ENCODE assay signal across 12 cellular contexts in the genomic region with DNA sequence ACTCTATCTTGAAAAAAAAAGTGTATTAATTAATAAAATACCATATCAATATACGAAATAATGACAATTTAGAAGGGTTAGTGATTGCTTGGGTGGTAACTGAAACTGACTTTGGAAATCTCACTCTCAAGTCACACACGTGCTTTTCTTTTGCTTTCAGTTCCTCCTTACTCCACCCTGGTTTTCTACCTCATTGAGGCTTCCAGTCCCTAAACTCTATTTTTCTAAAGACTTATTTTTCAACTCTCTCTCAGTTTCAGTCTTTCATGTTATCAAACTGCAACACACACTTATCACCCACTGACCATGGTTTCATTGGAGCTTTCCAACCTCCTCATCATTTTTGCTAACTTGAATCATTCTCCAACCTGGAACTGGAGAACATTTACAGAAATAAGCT. TPM values are rescaled to one million over a fixed set of nuclear protein-coding genes. Genes with fewer than 3 reads are reported as not detected.
A peak's percentile ranks its signal among the peaks of the same experiment; 100 is the strongest.
DNase-seq lines count a peak whose midpoint lies in the region; ATAC-seq and TF ChIP-seq lines count a peak whose summit lies in the region.
"Had no signal": no experiment of that assay in that cellular context is flagged by ENCODE, and none has a peak within 500 bp of the region (broad histone marks: within the 10 kb centered on the region; RNA-seq: fewer than 3 reads in every experiment).

No MANE protein-coding gene starts in this region.

- H3K27me3 Mint-ChIP-seq in activated CD8-positive, alpha-beta T cell treated with anti-CD3 and anti-CD28 coated beads, Interleukin-2, amount 10 ng/mL, durations not matched to agents 7 days and 5 days (ENCODE audit: low read depth) = no peaks in the 10 kb centered on the region
- no peaks in the 10 kb centered on the region for H3K27me3 Mint-ChIP-seq in chondrocyte (ENCODE audit: low read depth)
- H3K27me3 Mint-ChIP-seq: activated naive CD8-positive, alpha-beta T cell treated with anti-CD3 and anti-CD28 coated beads, Interleukin-2, amount 10 ng/mL, durations not matched to agents 7 days and 5 days had no signal

- TF ChIP-seq CTCF in GM13977 (IDR thresholded peaks at IDR 0.05; ENCODE audit: extremely low read depth, insufficient read depth, missing control alignments) = no peak
- no peak for TF ChIP-seq CTCF in OCI-LY7 (conservative IDR thresholded peaks at IDR 0.05; ENCODE audit: low read length)
- no peak for TF ChIP-seq CTCF in lower leg skin (IDR thresholded peaks at IDR 0.05)
- no peak for TF ChIP-seq CTCF in chondrocyte (IDR thresholded peaks at IDR 0.05)

- CTCF ChIA-PET in OCI-LY7 (lab: Charles Lee; ENCODE audit: unreplicated experiment) = no interaction called here
- CTCF ChIA-PET in activated CD8-positive, alpha-beta T cell treated with anti-CD3 and anti-CD28 coated beads, Interleukin-2, amount 10 ng/mL, durations not matched to agents 7 days and 5 days (lab: Charles Lee) = interaction anchor here (0.9 to 2.2 kb wide), 6 partner anchors 8 to 275 kb away, joined by 3 to 13 read pairs (median 3); partner anchors contain the start of gene IL12A

- peak overlapping the region; percentile 95 for H2AFZ ChIP-seq in OCI-LY7 (ENCODE audit: low read length)

- H3K9me2 ChIP-seq in OCI-LY7 (ENCODE audit: insufficient read depth, low read length) = no peaks in the 10 kb centered on the region

- DNase-seq in GM13977 (ENCODE audit: low spot score) (peak; percentile 60), OCI-LY7 (ENCODE audit: low spot score) (peak; percentile 61), SW480 (ENCODE audit: low spot score) (no peak), lower leg skin (ENCODE audit: low spot score in 2 of 2) (no peak), chondrocyte (ENCODE audit: low spot score) (no peak)
- DNase-seq in activated CD8-positive, alpha-beta T cell treated with anti-CD3 and anti-CD28 coated beads, Interleukin-2, amount 10 ng/mL, durations not matched to agents 7 days and 5 days = no peak
- DNase-seq: activated naive CD8-positive, alpha-beta T cell treated with anti-CD3 and anti-CD28 coated beads, Interleukin-2, amount 10 ng/mL, durations not matched to agents 7 days and 5 days; stimulated activated CD4-positive, alpha-beta T cell treated with anti-CD3 and anti-CD28 coated beads, Interleukin-4, amount 100 ng/mL, for 4 hours had no signal

- no peaks in the 10 kb centered on the region for H3K79me2 ChIP-seq in OCI-LY7 (ENCODE audit: insufficient read depth, low read depth, low read length)

- H3K36me3 Mint-ChIP-seq in activated CD8-positive, alpha-beta T cell treated with anti-CD3 and anti-CD28 coated beads, Interleukin-2, amount 10 ng/mL, durations not matched to agents 7 days and 5 days (ENCODE audit: low read depth) = no peaks in the 10 kb centered on the region
- no peaks in the 10 kb centered on the region for H3K36me3 Mint-ChIP-seq in chondrocyte (ENCODE audit: low read depth)
- H3K36me3 Mint-ChIP-seq: activated naive CD8-positive, alpha-beta T cell treated with anti-CD3 and anti-CD28 coated beads, Interleukin-2, amount 10 ng/mL, durations not matched to agents 7 days and 5 days had no signal

- 75 to 77% methylated on average over 2 of the region's 2 CpGs for WGBS in lower leg skin, 2 donors

- POLR2A ChIA-PET in OCI-LY7 (lab: Charles Lee) = interaction anchor here (0.6 to 0.9 kb wide), 3 partner anchors 21 to 1494 kb away, joined by 3 read pairs; no protein-coding TSS in a partner anchor
- POLR2A ChIA-PET in activated CD8-positive, alpha-beta T cell treated with anti-CD3 and anti-CD28 coated beads, Interleukin-2, amount 10 ng/mL, durations not matched to agents 7 days and 5 days (lab: Charles Lee) = no interaction called here

- intact Hi-C loops in OCI-LY7 (cut with micrococcal nuclease; ENCODE audit: unreplicated experiment) (no loop called here), lower leg skin (cut with DNase I; ENCODE audit: low total_unique reads) (no loop called here)

- ATAC-seq in GM19438 (IDR thresholded peaks at IDR 0.05; ENCODE audit: low read depth, unreplicated experiment) = peak; percentile 74
- peak; percentile 77 for ATAC-seq in HG03060 (IDR thresholded peaks at IDR 0.05; ENCODE audit: low read depth, unreplicated experiment)
- no peak for ATAC-seq in activated CD8-positive, alpha-beta T cell treated with anti-CD3 and anti-CD28 coated beads, Interleukin-2, amount 10 ng/mL, durations not matched to agents 7 days and 5 days
- ATAC-seq: K562 had no signal

- H4K20me1 ChIP-seq in OCI-LY7 (ENCODE audit: insufficient read depth, low read length) = no peaks in the 10 kb centered on the region

- H3K36me3 ChIP-seq in OCI-LY7 (ENCODE audit: insufficient read depth, low read length) = no peaks in the 10 kb centered on the region

- BruUV-seq in OCI-LY7 (replicated peaks; lab: Mats Ljungman, UMichigan) = no TSS peak

- in situ Hi-C loops in GM13977 (cut with MboI; ENCODE audit: low pct_unique_long_range_greater_than_20kb, low sequenced_read_pairs, unreplicated experiment) = no loop called here

- H3K9me3 Mint-ChIP-seq in activated CD8-positive, alpha-beta T cell treated with anti-CD3 and anti-CD28 coated beads, Interleukin-2, amount 10 ng/mL, durations not matched to agents 7 days and 5 days (ENCODE audit: insufficient read depth) = no peaks in the 10 kb centered on the region
- H3K9me3 Mint-ChIP-seq in chondrocyte (ENCODE audit: low read depth) = no peaks in the 10 kb centered on the region
- H3K9me3 Mint-ChIP-seq: activated naive CD8-positive, alpha-beta T cell treated with anti-CD3 and anti-CD28 coated beads, Interleukin-2, amount 10 ng/mL, durations not matched to agents 7 days and 5 days had no signal

- H3K4me2 ChIP-seq in OCI-LY7 (ENCODE audit: low read length) = peak overlapping the region; percentile 40

- H3K4me1 Mint-ChIP-seq in activated CD8-positive, alpha-beta T cell treated with anti-CD3 and anti-CD28 coated beads, Interleukin-2, amount 10 ng/mL, durations not matched to agents 7 days and 5 days (ENCODE audit: low read depth) = peaks cover 8% of the 10 kb centered on the region
- peaks cover 4% of the 10 kb centered on the region for H3K4me1 Mint-ChIP-seq in chondrocyte (ENCODE audit: low read depth)

- H3K27ac ChIP-seq in OCI-LY7 (ENCODE audit: low read depth, low read length, poor library complexity, severe bottlenecking) = peak overlapping the region; percentile 33
- H3K27ac ChIP-seq: SK-N-MC had no signal

- H3K27ac Mint-ChIP-seq in activated CD8-positive, alpha-beta T cell treated with anti-CD3 and anti-CD28 coated beads, Interleukin-2, amount 10 ng/mL, durations not matched to agents 7 days and 5 days = no peak overlapping the region
- H3K27ac Mint-ChIP-seq in chondrocyte (ENCODE audit: unreplicated experiment) = no peak overlapping the region
- H3K27ac Mint-ChIP-seq: activated naive CD8-positive, alpha-beta T cell treated with anti-CD3 and anti-CD28 coated beads, Interleukin-2, amount 10 ng/mL, durations not matched to agents 7 days and 5 days had no signal

- H3K4me1 ChIP-seq in OCI-LY7 (ENCODE audit: insufficient read depth, low read length, poor library complexity, severe bottlenecking) = peaks cover 21% of the 10 kb centered on the region

- H3K4me3 ChIP-seq in OCI-LY7 (ENCODE audit: low read depth, low read length, poor library complexity, severe bottlenecking) = no peak overlapping the region
- H3K4me3 ChIP-seq in lower leg skin (ENCODE audit: low read depth, poor library complexity, severe bottlenecking) = no peak overlapping the region
- H3K4me3 ChIP-seq: K562, SK-N-MC had no signal

- H3K4me3 Mint-ChIP-seq in activated CD8-positive, alpha-beta T cell treated with anti-CD3 and anti-CD28 coated beads, Interleukin-2, amount 10 ng/mL, durations not matched to agents 7 days and 5 days = no peak overlapping the region
- no peak overlapping the region for H3K4me3 Mint-ChIP-seq in chondrocyte (ENCODE audit: unreplicated experiment)
- H3K4me3 Mint-ChIP-seq: activated naive CD8-positive, alpha-beta T cell treated with anti-CD3 and anti-CD28 coated beads, Interleukin-2, amount 10 ng/mL, durations not matched to agents 7 days and 5 days had no signal

- H3K9me3 ChIP-seq in OCI-LY7 (ENCODE audit: low read length) = no peaks in the 10 kb centered on the region

- no peak for TF ChIP-seq POLR2A in lower leg skin (IDR thresholded peaks at IDR 0.05)

RNA-seq across cellular contexts. Expression of gene IL12A, which starts 23.5 kb away (rescaled TPM):
- total RNA-seq in OCI-LY7 (2014; rRNA removed; shearing (Covaris generic)) = not detected in 2 replicates
- total RNA-seq in OCI-LY7 (2022) (not detected in 2 replicates), lower leg skin (1 to 10 TPM in 2 of 4 donors, under 1 TPM in 1, not detected in 1; 0.36 to 7.9 (median 3.2) TPM), chondrocyte (1.3 to 1.9 TPM (median 1.5 TPM) in 3 replicates)
- total RNA-seq in activated CD8-positive, alpha-beta T cell treated with anti-CD3 and anti-CD28 coated beads, Interleukin-2, amount 10 ng/mL, durations not matched to agents 7 days and 5 days = not detected
- total RNA-seq: K562 had no signal

Comparison
In these comparisons a context has a peak if more than half of its experiments do, and no peak if none do; other contexts are left out.
1. DNase-seq: peak in GM13977 (single experiment) and OCI-LY7 (single experiment); none in SW480 (single experiment), lower leg skin (0 of 2), activated CD8-positive, alpha-beta T cell treated with anti-CD3 and anti-CD28 coated beads, Interleukin-2, amount 10 ng/mL, durations not matched to agents 7 days and 5 days (single experiment) and chondrocyte (single experiment).